Comparison of ENCODE assay signal across 1 cellular context in the genomic region with DNA sequence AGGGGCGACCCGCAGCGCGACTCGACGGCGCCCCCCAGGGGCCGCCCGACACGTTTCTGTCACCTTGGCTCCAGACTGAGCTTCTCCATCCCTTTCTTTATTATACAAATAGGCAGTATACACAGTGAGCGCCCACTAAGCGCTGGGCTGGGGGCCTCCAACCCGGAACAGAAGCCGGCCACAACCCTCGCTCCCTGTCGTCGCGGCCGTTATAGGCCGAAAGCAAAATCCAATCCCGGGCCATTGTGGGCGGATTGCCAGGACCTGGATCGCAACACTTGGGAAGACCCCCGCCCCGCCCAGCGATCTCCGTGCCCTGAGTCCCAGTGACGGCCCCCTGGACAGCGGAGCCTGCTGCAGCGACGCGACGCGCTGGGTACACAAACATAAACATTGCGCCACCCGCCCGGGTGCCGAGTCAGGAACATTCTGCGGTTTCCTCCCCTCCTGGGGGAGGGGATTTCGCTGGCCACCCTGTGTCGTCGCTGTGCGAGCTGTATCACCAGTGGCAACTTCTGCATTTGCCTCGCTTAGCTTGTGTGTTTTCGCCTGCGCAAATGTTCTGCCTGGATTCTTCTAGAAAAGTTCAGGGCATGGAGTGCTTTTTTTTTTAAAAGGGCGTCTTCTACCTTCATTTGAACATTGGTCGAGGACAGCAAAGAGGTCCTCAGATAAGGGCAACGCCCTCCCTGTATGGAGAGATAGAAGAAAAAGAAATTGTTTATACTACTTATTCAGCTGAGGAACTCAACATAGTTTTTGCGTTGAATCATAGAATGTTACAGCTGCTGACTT.
TF ChIP-seq lines count a peak whose summit lies in the region.

No MANE protein-coding gene starts in this region.

TF ChIP-seq in HepG2, 621 proteins besides CTCF, POLR2A, EP300 and RAD21 (continued from another document and continues in another):
- TF ChIP-seq, protein P1, sequence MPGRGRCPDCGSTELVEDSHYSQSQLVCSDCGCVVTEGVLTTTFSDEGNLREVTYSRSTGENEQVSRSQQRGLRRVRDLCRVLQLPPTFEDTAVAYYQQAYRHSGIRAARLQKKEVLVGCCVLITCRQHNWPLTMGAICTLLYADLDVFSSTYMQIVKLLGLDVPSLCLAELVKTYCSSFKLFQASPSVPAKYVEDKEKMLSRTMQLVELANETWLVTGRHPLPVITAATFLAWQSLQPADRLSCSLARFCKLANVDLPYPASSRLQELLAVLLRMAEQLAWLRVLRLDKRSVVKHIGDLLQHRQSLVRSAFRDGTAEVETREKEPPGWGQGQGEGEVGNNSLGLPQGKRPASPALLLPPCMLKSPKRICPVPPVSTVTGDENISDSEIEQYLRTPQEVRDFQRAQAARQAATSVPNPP (CRISPR knock-in tag; IDR thresholded peaks at IDR 0.05): no peak
- TF ChIP-seq RXRB (CRISPR knock-in tag; IDR thresholded peaks at IDR 0.05; ENCODE audit: borderline replicate concordance): peak; percentile 92
- no peak for TF ChIP-seq SNRNP70 (IDR thresholded peaks at IDR 0.05; ENCODE audit: low read depth, low read length)
- TF ChIP-seq ERF (CRISPR knock-in tag; IDR thresholded peaks at IDR 0.05): peak; percentile 92; the same call in 1 of the 2 replicates
- peak; percentile 69; the same call in 1 of the 2 replicates for TF ChIP-seq JDP2 (CRISPR knock-in tag; IDR thresholded peaks at IDR 0.05; ENCODE audit: borderline replicate concordance)
- TF ChIP-seq ARHGAP35 (CRISPR knock-in tag; IDR thresholded peaks at IDR 0.05; ENCODE audit: borderline replicate concordance): no peak; the same call in 1 of the 2 replicates
- TF ChIP-seq, protein P2, sequence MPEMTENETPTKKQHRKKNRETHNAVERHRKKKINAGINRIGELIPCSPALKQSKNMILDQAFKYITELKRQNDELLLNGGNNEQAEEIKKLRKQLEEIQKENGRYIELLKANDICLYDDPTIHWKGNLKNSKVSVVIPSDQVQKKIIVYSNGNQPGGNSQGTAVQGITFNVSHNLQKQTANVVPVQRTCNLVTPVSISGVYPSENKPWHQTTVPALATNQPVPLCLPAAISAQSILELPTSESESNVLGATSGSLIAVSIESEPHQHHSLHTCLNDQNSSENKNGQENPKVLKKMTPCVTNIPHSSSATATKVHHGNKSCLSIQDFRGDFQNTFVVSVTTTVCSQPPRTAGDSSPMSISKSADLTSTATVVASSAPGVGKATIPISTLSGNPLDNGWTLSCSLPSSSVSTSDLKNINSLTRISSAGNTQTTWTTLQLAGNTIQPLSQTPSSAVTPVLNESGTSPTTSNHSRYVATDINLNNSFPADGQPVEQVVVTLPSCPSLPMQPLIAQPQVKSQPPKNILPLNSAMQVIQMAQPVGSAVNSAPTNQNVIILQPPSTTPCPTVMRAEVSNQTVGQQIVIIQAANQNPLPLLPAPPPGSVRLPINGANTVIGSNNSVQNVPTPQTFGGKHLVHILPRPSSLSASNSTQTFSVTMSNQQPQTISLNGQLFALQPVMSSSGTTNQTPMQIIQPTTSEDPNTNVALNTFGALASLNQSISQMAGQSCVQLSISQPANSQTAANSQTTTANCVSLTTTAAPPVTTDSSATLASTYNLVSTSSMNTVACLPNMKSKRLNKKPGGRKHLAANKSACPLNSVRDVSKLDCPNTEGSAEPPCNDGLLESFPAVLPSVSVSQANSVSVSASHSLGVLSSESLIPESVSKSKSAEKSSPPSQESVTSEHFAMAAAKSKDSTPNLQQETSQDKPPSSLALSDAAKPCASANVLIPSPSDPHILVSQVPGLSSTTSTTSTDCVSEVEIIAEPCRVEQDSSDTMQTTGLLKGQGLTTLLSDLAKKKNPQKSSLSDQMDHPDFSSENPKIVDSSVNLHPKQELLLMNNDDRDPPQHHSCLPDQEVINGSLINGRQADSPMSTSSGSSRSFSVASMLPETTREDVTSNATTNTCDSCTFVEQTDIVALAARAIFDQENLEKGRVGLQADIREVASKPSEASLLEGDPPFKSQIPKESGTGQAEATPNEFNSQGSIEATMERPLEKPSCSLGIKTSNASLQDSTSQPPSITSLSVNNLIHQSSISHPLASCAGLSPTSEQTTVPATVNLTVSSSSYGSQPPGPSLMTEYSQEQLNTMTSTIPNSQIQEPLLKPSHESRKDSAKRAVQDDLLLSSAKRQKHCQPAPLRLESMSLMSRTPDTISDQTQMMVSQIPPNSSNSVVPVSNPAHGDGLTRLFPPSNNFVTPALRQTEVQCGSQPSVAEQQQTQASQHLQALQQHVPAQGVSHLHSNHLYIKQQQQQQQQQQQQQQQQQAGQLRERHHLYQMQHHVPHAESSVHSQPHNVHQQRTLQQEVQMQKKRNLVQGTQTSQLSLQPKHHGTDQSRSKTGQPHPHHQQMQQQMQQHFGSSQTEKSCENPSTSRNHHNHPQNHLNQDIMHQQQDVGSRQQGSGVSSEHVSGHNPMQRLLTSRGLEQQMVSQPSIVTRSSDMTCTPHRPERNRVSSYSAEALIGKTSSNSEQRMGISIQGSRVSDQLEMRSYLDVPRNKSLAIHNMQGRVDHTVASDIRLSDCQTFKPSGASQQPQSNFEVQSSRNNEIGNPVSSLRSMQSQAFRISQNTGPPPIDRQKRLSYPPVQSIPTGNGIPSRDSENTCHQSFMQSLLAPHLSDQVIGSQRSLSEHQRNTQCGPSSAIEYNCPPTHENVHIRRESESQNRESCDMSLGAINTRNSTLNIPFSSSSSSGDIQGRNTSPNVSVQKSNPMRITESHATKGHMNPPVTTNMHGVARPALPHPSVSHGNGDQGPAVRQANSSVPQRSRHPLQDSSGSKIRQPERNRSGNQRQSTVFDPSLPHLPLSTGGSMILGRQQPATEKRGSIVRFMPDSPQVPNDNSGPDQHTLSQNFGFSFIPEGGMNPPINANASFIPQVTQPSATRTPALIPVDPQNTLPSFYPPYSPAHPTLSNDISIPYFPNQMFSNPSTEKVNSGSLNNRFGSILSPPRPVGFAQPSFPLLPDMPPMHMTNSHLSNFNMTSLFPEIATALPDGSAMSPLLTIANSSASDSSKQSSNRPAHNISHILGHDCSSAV (CRISPR knock-in tag; IDR thresholded peaks at IDR 0.05; ENCODE audit: borderline replicate concordance): 0 out of 2 replicates have a peak, but pooled peaks have one; percentile 49
- TF ChIP-seq, protein P3, sequence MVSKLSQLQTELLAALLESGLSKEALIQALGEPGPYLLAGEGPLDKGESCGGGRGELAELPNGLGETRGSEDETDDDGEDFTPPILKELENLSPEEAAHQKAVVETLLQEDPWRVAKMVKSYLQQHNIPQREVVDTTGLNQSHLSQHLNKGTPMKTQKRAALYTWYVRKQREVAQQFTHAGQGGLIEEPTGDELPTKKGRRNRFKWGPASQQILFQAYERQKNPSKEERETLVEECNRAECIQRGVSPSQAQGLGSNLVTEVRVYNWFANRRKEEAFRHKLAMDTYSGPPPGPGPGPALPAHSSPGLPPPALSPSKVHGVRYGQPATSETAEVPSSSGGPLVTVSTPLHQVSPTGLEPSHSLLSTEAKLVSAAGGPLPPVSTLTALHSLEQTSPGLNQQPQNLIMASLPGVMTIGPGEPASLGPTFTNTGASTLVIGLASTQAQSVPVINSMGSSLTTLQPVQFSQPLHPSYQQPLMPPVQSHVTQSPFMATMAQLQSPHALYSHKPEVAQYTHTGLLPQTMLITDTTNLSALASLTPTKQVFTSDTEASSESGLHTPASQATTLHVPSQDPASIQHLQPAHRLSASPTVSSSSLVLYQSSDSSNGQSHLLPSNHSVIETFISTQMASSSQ (IDR thresholded peaks at IDR 0.05; ENCODE audit: low read depth): peak; percentile 49; the same call in 1 of the 2 replicates
- TF ChIP-seq, protein P3 (CRISPR knock-in tag; IDR thresholded peaks at IDR 0.05; ENCODE audit: borderline replicate concordance): peak; percentile 85
- TF ChIP-seq, protein P4, sequence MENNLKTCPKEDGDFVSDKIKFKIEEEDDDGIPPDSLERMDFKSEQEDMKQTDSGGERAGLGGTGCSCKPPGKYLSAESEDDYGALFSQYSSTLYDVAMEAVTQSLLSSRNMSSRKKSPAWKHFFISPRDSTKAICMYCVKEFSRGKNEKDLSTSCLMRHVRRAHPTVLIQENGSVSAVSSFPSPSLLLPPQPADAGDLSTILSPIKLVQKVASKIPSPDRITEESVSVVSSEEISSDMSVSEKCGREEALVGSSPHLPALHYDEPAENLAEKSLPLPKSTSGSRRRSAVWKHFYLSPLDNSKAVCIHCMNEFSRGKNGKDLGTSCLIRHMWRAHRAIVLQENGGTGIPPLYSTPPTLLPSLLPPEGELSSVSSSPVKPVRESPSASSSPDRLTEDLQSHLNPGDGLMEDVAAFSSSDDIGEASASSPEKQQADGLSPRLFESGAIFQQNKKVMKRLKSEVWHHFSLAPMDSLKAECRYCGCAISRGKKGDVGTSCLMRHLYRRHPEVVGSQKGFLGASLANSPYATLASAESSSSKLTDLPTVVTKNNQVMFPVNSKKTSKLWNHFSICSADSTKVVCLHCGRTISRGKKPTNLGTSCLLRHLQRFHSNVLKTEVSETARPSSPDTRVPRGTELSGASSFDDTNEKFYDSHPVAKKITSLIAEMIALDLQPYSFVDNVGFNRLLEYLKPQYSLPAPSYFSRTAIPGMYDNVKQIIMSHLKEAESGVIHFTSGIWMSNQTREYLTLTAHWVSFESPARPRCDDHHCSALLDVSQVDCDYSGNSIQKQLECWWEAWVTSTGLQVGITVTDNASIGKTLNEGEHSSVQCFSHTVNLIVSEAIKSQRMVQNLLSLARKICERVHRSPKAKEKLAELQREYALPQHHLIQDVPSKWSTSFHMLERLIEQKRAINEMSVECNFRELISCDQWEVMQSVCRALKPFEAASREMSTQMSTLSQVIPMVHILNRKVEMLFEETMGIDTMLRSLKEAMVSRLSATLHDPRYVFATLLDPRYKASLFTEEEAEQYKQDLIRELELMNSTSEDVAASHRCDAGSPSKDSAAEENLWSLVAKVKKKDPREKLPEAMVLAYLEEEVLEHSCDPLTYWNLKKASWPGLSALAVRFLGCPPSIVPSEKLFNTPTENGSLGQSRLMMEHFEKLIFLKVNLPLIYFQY (CRISPR knock-in tag; IDR thresholded peaks at IDR 0.05; ENCODE audit: borderline replicate concordance): 0 out of 2 replicates have a peak, but pooled peaks have one; percentile 50
- peak; percentile 76; the same call in 1 of the 2 replicates for TF ChIP-seq ZSCAN21 (CRISPR knock-in tag; IDR thresholded peaks at IDR 0.05; ENCODE audit: borderline replicate concordance)
- 0 out of 2 replicates have a peak, but pooled peaks have one; percentile 50 for TF ChIP-seq ZNF773 (CRISPR knock-in tag; IDR thresholded peaks at IDR 0.05; ENCODE audit: borderline replicate concordance)
- peak; percentile 54 for TF ChIP-seq ZNF317 (CRISPR knock-in tag; IDR thresholded peaks at IDR 0.05)
- peak; percentile 71; the same call in 1 of the 2 replicates for TF ChIP-seq MED13 (CRISPR knock-in tag; IDR thresholded peaks at IDR 0.05)
- peak; percentile 93 for TF ChIP-seq FOSL2 (CRISPR knock-in tag; IDR thresholded peaks at IDR 0.05)
- TF ChIP-seq, protein P5, sequence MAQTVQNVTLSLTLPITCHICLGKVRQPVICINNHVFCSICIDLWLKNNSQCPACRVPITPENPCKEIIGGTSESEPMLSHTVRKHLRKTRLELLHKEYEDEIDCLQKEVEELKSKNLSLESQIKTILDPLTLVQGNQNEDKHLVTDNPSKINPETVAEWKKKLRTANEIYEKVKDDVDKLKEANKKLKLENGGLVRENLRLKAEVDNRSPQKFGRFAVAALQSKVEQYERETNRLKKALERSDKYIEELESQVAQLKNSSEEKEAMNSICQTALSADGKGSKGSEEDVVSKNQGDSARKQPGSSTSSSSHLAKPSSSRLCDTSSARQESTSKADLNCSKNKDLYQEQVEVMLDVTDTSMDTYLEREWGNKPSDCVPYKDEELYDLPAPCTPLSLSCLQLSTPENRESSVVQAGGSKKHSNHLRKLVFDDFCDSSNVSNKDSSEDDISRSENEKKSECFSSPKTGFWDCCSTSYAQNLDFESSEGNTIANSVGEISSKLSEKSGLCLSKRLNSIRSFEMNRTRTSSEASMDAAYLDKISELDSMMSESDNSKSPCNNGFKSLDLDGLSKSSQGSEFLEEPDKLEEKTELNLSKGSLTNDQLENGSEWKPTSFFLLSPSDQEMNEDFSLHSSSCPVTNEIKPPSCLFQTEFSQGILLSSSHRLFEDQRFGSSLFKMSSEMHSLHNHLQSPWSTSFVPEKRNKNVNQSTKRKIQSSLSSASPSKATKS (CRISPR knock-in tag; IDR thresholded peaks at IDR 0.05): peak; percentile 81; the same call in 1 of the 2 replicates
- peak; percentile 17; the same call in 1 of the 2 replicates for TF ChIP-seq NFYB (CRISPR knock-in tag; IDR thresholded peaks at IDR 0.05)
- no peak for TF ChIP-seq ATF7 (IDR thresholded peaks at IDR 0.05)
- peak; percentile 88 for TF ChIP-seq ATF7 (CRISPR knock-in tag; IDR thresholded peaks at IDR 0.05)
- peak; percentile 89 for TF ChIP-seq KAT8 (CRISPR knock-in tag; IDR thresholded peaks at IDR 0.05)
- TF ChIP-seq DNMT1 (CRISPR knock-in tag; IDR thresholded peaks at IDR 0.05): no peak
- peak; percentile 69; the same call in 1 of the 2 replicates for TF ChIP-seq SOX13 (IDR thresholded peaks at IDR 0.05)
- TF ChIP-seq SOX13 (CRISPR knock-in tag; conservative IDR thresholded peaks at IDR 0.05 in 1 of 2, IDR thresholded peaks at IDR 0.05 in 1 of 2): peak in 1 of 2 experiments; percentile 92; a peak in 2 of 4 replicates
- peak; percentile 97 for TF ChIP-seq KLF6 (CRISPR knock-in tag; IDR thresholded peaks at IDR 0.05)
- TF ChIP-seq ZBTB21 (CRISPR knock-in tag; IDR thresholded peaks at IDR 0.05): peak; percentile 85
- TF ChIP-seq NAIF1 (CRISPR knock-in tag; IDR thresholded peaks at IDR 0.05; ENCODE audit: borderline replicate concordance): peak; percentile 66; the same call in 1 of the 2 replicates
- peak; percentile 76; the same call in 1 of the 2 replicates for TF ChIP-seq SRY (CRISPR knock-in tag; IDR thresholded peaks at IDR 0.05)
- peak; percentile 57 for TF ChIP-seq POLR2G (IDR thresholded peaks at IDR 0.05; ENCODE audit: low read depth, low read length)
- no peak for TF ChIP-seq ZNF367 (CRISPR knock-in tag; IDR thresholded peaks at IDR 0.05; ENCODE audit: borderline replicate concordance)
- TF ChIP-seq ZNF709 (CRISPR knock-in tag; IDR thresholded peaks at IDR 0.05): peak; percentile 23; the same call in 1 of the 2 replicates
- no peak for TF ChIP-seq CCAR2 (optimal IDR thresholded peaks at IDR 0.05; ENCODE audit: low read depth, low read length)
- no peak for TF ChIP-seq ZNF530 (CRISPR knock-in tag; IDR thresholded peaks at IDR 0.05; ENCODE audit: low read depth)
- no peak for TF ChIP-seq NCOA5 (CRISPR knock-in tag; IDR thresholded peaks at IDR 0.05)
- peak; percentile 83; the same call in 1 of the 2 replicates for TF ChIP-seq ZNF589 (CRISPR knock-in tag; conservative IDR thresholded peaks at IDR 0.05)
- TF ChIP-seq KLF16 (CRISPR knock-in tag; IDR thresholded peaks at IDR 0.05): peak in 1 of 2 experiments; percentile 97; a peak in 2 of 4 replicates
